ENCODE assay signal across 26 cellular contexts in the genomic region with DNA sequence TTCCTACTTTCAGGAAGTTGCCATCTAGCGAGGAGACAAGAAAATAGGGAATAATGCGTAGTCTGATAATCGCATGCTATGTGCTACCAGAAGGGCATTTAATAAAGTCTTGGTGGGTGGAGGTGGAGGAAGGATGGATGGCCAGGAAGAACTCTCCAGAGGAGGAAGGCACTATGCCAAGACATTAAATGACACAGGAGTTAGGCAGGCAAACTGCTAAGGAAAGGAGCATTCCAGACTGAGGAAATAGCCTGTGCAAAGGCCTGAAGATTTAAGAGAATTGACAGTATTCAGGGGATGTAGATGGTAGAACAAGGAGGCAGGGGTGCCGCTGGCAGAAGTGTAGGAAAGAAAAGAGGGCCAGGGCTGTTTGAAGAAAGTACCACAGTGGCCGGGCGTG. TPM values are rescaled to one million over a fixed set of nuclear protein-coding genes. Genes with fewer than 3 reads are reported as not detected.
"Had no signal": no experiment of that assay in that cellular context is flagged by ENCODE, and none has a peak within 500 bp of the region (broad histone marks: within the 10 kb centered on the region; RNA-seq: fewer than 3 reads in every experiment).

No MANE protein-coding gene starts in this region.

- H3K36me3 Mint-ChIP-seq: activated naive CD8-positive, alpha-beta T cell had no signal

- H3K27me3 ChIP-seq: brain microvascular endothelial cell had no signal

- DNase-seq: activated CD4-positive, alpha-beta memory T cell treated with anti-CD3 and anti-CD28 coated beads, Interleukin-2, amount 10 ng/mL, durations not matched to agents 7 days and 5 days; activated CD4-positive, alpha-beta T cell treated with anti-CD3 and anti-CD28 coated beads for 1 hour; activated CD4-positive, alpha-beta T cell treated with anti-CD3 and anti-CD28 coated beads for 4 hours; activated CD4-positive, alpha-beta T cell treated with anti-CD3 and anti-CD28 coated beads, Interleukin-2, amount 10 ng/mL, durations not matched to agents 7 days and 5 days; activated CD4-positive, alpha-beta T cell treated with anti-CD3 and anti-CD28 coated beads, Interleukin-2, amount 50 U/mL, for 4 hours; activated CD8-positive, alpha-beta memory T cell treated with anti-CD3 and anti-CD28 coated beads, Interleukin-2, amount 50 U/mL, for 48 hours; activated gamma-delta T cell treated with Interleukin-2 at 50 U/mL for 16 hours; activated naive CD4-positive, alpha-beta T cell treated with anti-CD3 and anti-CD28 coated beads, Interleukin-2, amount 50 U/mL, for 16 hours; activated naive CD4-positive, alpha-beta T cell treated with Interleukin-2 at 50 U/mL for 16 hours; activated T-cell treated with anti-CD3 and anti-CD28 coated beads for 4 hours; activated T-cell treated with anti-CD3 and anti-CD28 coated beads, Interleukin-2, amount 50 U/mL, for 24 hours; activated T-cell treated with anti-CD3 and anti-CD28 coated beads, Interleukin-2, amount 50 U/mL, for 72 hours; amniotic stem cell; anterior cingulate cortex; brain microvascular endothelial cell; caudate nucleus; cortex of kidney; dermis blood vessel endothelial cell; effector CD4-positive, alpha-beta T cell; effector memory CD8-positive, alpha-beta T cell; esophagus squamous epithelium; head of caudate nucleus; hippocampal formation; T-helper 2 cell had no signal

- H3K4me1 ChIP-seq: esophagus squamous epithelium had no signal

- H3K4me3 Mint-ChIP-seq: activated CD4-positive, alpha-beta memory T cell treated with anti-CD3 and anti-CD28 coated beads, Interleukin-2, amount 10 ng/mL, durations not matched to agents 7 days and 5 days; activated CD4-positive, alpha-beta T cell treated with anti-CD3 and anti-CD28 coated beads, Interleukin-2, amount 10 ng/mL, durations not matched to agents 7 days and 5 days; activated naive CD8-positive, alpha-beta T cell; activated T-cell treated with anti-CD3 and anti-CD28 coated beads, Interleukin-2, amount 50 U/mL, for 24 hours; activated T-cell treated with anti-CD3 and anti-CD28 coated beads, Interleukin-2, amount 50 U/mL, for 72 hours; effector memory CD8-positive, alpha-beta T cell had no signal

- H3K27ac Mint-ChIP-seq: activated CD4-positive, alpha-beta memory T cell treated with anti-CD3 and anti-CD28 coated beads, Interleukin-2, amount 10 ng/mL, durations not matched to agents 7 days and 5 days; activated CD4-positive, alpha-beta T cell treated with anti-CD3 and anti-CD28 coated beads, Interleukin-2, amount 10 ng/mL, durations not matched to agents 7 days and 5 days; activated naive CD8-positive, alpha-beta T cell; activated T-cell treated with anti-CD3 and anti-CD28 coated beads, Interleukin-2, amount 50 U/mL, for 24 hours; activated T-cell treated with anti-CD3 and anti-CD28 coated beads, Interleukin-2, amount 50 U/mL, for 72 hours; effector memory CD8-positive, alpha-beta T cell had no signal

- H3K27me3 Mint-ChIP-seq: activated CD4-positive, alpha-beta memory T cell treated with anti-CD3 and anti-CD28 coated beads, Interleukin-2, amount 10 ng/mL, durations not matched to agents 7 days and 5 days; activated CD4-positive, alpha-beta T cell treated with anti-CD3 and anti-CD28 coated beads, Interleukin-2, amount 10 ng/mL, durations not matched to agents 7 days and 5 days had no signal

- H3K9me3 ChIP-seq: esophagus squamous epithelium had no signal

- H3K27ac ChIP-seq: brain microvascular endothelial cell, epithelial cell of prostate, esophagus squamous epithelium had no signal

- ATAC-seq: activated T-cell treated with anti-CD3 and anti-CD28 coated beads, Interleukin-2, amount 50 U/mL, for 72 hours; effector memory CD8-positive, alpha-beta T cell had no signal

- H3K36me3 ChIP-seq: brain microvascular endothelial cell, esophagus squamous epithelium had no signal

- H3K4me3 ChIP-seq: esophagus squamous epithelium had no signal

- H3K9me3 Mint-ChIP-seq: activated T-cell treated with anti-CD3 and anti-CD28 coated beads, Interleukin-2, amount 50 U/mL, for 24 hours had no signal

- H3K4me1 Mint-ChIP-seq: activated CD4-positive, alpha-beta memory T cell treated with anti-CD3 and anti-CD28 coated beads, Interleukin-2, amount 10 ng/mL, durations not matched to agents 7 days and 5 days; activated CD4-positive, alpha-beta T cell treated with anti-CD3 and anti-CD28 coated beads, Interleukin-2, amount 10 ng/mL, durations not matched to agents 7 days and 5 days had no signal

RNA-seq across cellular contexts. Expression of gene ARHGAP44, which starts 19.3 kb away (rescaled TPM):
- total RNA-seq: activated CD4-positive, alpha-beta memory T cell treated with anti-CD3 and anti-CD28 coated beads, Interleukin-2, amount 10 ng/mL, durations not matched to agents 7 days and 5 days had no signal
